ENCODE assay signal across 1 cellular context in the genomic region with DNA sequence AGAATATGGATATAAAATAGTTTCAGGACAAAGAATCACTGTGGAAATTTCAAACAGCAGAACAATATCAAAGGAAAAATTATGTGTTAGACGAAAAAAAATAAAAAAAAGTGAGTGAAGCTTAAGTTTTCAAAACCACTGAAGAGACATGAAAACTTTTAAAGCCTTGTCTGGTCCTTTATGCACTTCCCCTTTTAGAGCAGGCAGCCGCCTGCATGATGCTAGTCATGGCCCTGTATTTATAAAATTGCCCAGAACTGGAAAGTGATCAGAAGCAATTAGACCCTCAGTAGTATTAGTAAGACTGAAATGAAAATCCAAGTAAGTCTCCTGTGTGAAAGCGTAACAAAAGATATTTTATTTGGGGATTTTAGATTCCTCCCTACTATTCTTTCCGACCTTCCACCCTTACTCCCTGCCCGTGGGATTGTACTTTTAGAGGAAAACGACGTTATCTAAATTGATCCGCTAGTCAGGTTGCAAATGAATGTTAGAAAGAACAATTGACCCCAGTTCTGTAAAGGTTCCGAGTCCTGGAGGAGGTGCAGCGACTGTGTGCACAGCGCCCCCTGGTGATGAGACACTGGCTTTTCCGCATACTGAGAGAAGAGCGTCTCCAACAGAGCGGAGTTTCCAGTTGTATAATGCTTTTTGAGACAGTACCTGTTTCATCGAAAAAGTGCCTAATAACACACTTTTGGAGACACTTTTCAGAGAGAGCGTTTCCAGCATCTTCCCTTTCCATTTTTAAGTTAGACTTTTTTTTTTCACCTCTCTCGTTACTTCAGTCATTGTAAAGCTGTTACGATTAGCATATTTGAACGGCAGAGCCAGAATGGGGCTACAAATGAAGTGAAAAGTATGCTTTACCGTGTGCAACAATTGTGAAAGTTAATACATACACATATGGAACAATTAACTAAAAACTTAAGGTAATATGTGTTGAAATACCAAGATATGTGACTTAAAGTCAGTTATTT.
TF ChIP-seq lines count a peak whose summit lies in the region.

No MANE protein-coding gene starts in this region.

TF ChIP-seq in GM12878, 131 proteins besides CTCF, POLR2A, EP300 and RAD21 (continued from another document):
- TF ChIP-seq, protein P1, sequence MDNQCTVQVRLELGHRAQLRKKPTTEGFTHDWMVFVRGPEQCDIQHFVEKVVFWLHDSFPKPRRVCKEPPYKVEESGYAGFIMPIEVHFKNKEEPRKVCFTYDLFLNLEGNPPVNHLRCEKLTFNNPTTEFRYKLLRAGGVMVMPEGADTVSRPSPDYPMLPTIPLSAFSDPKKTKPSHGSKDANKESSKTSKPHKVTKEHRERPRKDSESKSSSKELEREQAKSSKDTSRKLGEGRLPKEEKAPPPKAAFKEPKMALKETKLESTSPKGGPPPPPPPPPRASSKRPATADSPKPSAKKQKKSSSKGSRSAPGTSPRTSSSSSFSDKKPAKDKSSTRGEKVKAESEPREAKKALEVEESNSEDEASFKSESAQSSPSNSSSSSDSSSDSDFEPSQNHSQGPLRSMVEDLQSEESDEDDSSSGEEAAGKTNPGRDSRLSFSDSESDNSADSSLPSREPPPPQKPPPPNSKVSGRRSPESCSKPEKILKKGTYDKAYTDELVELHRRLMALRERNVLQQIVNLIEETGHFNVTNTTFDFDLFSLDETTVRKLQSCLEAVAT (IDR thresholded peaks at IDR 0.05): 0 out of 2 replicates have a peak, but pooled peaks have one; percentile 51
- TF ChIP-seq SMC3 (IDR thresholded peaks at IDR 0.05; ENCODE audit: borderline replicate concordance, low read length): peak; percentile 66; the same call in 1 of the 2 replicates
